Comparison of ENCODE assay signal across 17 cellular contexts in the genomic region with DNA sequence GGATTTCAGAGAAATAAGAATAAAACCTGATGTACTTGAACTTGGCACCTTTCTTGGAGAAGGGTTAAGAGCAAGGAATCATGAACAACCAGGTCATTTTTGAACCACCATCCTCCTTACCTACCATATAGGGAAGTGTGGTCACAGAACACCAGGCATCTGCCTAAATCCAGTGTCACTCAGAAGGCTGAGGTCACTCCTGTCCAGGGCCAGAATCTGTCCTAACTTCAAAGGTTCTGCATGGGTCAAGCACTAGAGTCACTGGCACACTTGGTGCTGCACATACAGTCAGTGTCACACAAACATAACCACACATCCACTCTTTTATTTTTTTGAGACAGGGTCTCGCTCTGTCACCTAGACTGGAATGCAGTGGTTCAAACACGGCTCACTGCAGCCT. TPM values are rescaled to one million over a fixed set of nuclear protein-coding genes. Genes with fewer than 3 reads are reported as not detected.
DNase-seq lines count a peak whose midpoint lies in the region; ATAC-seq and TF ChIP-seq lines count a peak whose summit lies in the region.
"Had no signal": no experiment of that assay in that cellular context is flagged by ENCODE, and none has a peak within 500 bp of the region (broad histone marks: within the 10 kb centered on the region; RNA-seq: fewer than 3 reads in every experiment).

No MANE protein-coding gene starts in this region.

- peaks cover 16% of the 10 kb centered on the region for H3K4me1 Mint-ChIP-seq in activated naive CD8-positive, alpha-beta T cell (ENCODE audit: low read depth)
- H3K4me1 Mint-ChIP-seq in activated naive CD8-positive, alpha-beta T cell treated with anti-CD3 and anti-CD28 coated beads for 36 hours = peaks cover 7% of the 10 kb centered on the region
- H3K4me1 Mint-ChIP-seq in type B pancreatic cell (ENCODE audit: unreplicated experiment) = peaks cover 4% of the 10 kb centered on the region

- H3K4me3 Mint-ChIP-seq in activated naive CD8-positive, alpha-beta T cell = peak overlapping the region; percentile 49
- no peak overlapping the region for H3K4me3 Mint-ChIP-seq in activated naive CD8-positive, alpha-beta T cell treated with anti-CD3 and anti-CD28 coated beads for 36 hours
- H3K4me3 Mint-ChIP-seq in type B pancreatic cell = peak overlapping the region; percentile 61
- H3K4me3 Mint-ChIP-seq: central memory CD8-positive, alpha-beta T cell; natural killer cell treated with Interleukin-12 subunit alpha and Interleukin-12 subunit beta and Interleukin-15 and Interleukin-18, amount 100 ng/mL, for 72 hours had no signal

- TF ChIP-seq CTCF in type B pancreatic cell (conservative IDR thresholded peaks at IDR 0.05) = no peak

- no peak for ATAC-seq in GM21390 (IDR thresholded peaks at IDR 0.05; ENCODE audit: unreplicated experiment)
- ATAC-seq in HG02623 (IDR thresholded peaks at IDR 0.05; ENCODE audit: unreplicated experiment) = no peak
- ATAC-seq: heart right ventricle; left colon; natural killer cell treated with Interleukin-12 subunit alpha and Interleukin-12 subunit beta and Interleukin-15 and Interleukin-18, amount 100 ng/mL, for 72 hours; SK-N-SH treated with all-trans-retinoic acid at 6 μM for 48 hours had no signal

- H3K36me3 Mint-ChIP-seq in activated naive CD8-positive, alpha-beta T cell = peaks cover 3% of the 10 kb centered on the region
- H3K36me3 Mint-ChIP-seq in activated naive CD8-positive, alpha-beta T cell treated with anti-CD3 and anti-CD28 coated beads for 36 hours = peaks cover 10% of the 10 kb centered on the region
- H3K36me3 Mint-ChIP-seq in type B pancreatic cell = peaks cover 5% of the 10 kb centered on the region
- H3K36me3 Mint-ChIP-seq: natural killer cell treated with Interleukin-12 subunit alpha and Interleukin-12 subunit beta and Interleukin-15 and Interleukin-18, amount 100 ng/mL, for 72 hours had no signal

- no peaks in the 10 kb centered on the region for H3K27me3 Mint-ChIP-seq in activated naive CD8-positive, alpha-beta T cell
- no peaks in the 10 kb centered on the region for H3K27me3 Mint-ChIP-seq in activated naive CD8-positive, alpha-beta T cell treated with anti-CD3 and anti-CD28 coated beads for 36 hours
- H3K27me3 Mint-ChIP-seq in type B pancreatic cell = no peaks in the 10 kb centered on the region
- H3K27me3 Mint-ChIP-seq: central memory CD8-positive, alpha-beta T cell; natural killer cell treated with Interleukin-12 subunit alpha and Interleukin-12 subunit beta and Interleukin-15 and Interleukin-18, amount 100 ng/mL, for 72 hours had no signal

- TF ChIP-seq POLR2A in Raji (IDR thresholded peaks at IDR 0.05; ENCODE audit: insufficient read depth, low read depth, low read length) = peak; percentile 21; the same call in 1 of the 2 replicates

- H3K9me3 Mint-ChIP-seq in activated naive CD8-positive, alpha-beta T cell (ENCODE audit: low read depth) = no peaks in the 10 kb centered on the region
- no peaks in the 10 kb centered on the region for H3K9me3 Mint-ChIP-seq in activated naive CD8-positive, alpha-beta T cell treated with anti-CD3 and anti-CD28 coated beads for 36 hours
- H3K9me3 Mint-ChIP-seq in type B pancreatic cell = no peaks in the 10 kb centered on the region
- H3K9me3 Mint-ChIP-seq: central memory CD8-positive, alpha-beta T cell; natural killer cell treated with Interleukin-12 subunit alpha and Interleukin-12 subunit beta and Interleukin-15 and Interleukin-18, amount 100 ng/mL, for 72 hours had no signal

- H3K27ac Mint-ChIP-seq in activated naive CD8-positive, alpha-beta T cell = no peak overlapping the region
- H3K27ac Mint-ChIP-seq in activated naive CD8-positive, alpha-beta T cell treated with anti-CD3 and anti-CD28 coated beads for 36 hours = no peak overlapping the region
- H3K27ac Mint-ChIP-seq in type B pancreatic cell = no peak overlapping the region
- H3K27ac Mint-ChIP-seq: natural killer cell treated with Interleukin-12 subunit alpha and Interleukin-12 subunit beta and Interleukin-15 and Interleukin-18, amount 100 ng/mL, for 72 hours had no signal

- no peak for DNase-seq in activated naive CD8-positive, alpha-beta T cell treated with anti-CD3 and anti-CD28 coated beads for 36 hours
- DNase-seq in left kidney (ENCODE audit: low read depth, low spot score) (peak; percentile 12), type B pancreatic cell (ENCODE audit: extremely low spot score, unreplicated experiment) (no peak)
- DNase-seq: activated CD4-positive, CD25-positive, alpha-beta regulatory T cell treated with anti-CD3 and anti-CD28 coated beads, Interleukin-2, amount 50 U/mL, for 72 hours; DMS53; heart right ventricle; KBM-7; left colon; NCI-H526 treated with DMSO at 0.1 percent for 48 hours; RPMI8226 had no signal

RNA-seq across cellular contexts. Expression of a gene that starts 1.6 kb away (rescaled TPM):
- total RNA-seq in activated naive CD8-positive, alpha-beta T cell treated with anti-CD3 and anti-CD28 coated beads for 36 hours = 1 to 10 TPM; 1.7 to 2.1 TPM
- 5.6 and 6.8 TPM in 2 replicates for total RNA-seq in type B pancreatic cell (ENCODE audit: low replicate concordance)

RNA-seq across cellular contexts. Expression of a gene that starts 2.0 kb away (rescaled TPM):
- 100 to 1,000 TPM; 116 to 120 TPM for total RNA-seq in activated naive CD8-positive, alpha-beta T cell treated with anti-CD3 and anti-CD28 coated beads for 36 hours
- total RNA-seq in type B pancreatic cell (ENCODE audit: low replicate concordance) = 92.6 and 110 TPM in 2 replicates
